In genomic region chr17:47701603-47702002, GRCh38 we compare ENCODE assay signal across 12 cellular contexts. TPM values are rescaled to one million over a fixed set of nuclear protein-coding genes. Genes with fewer than 3 reads are reported as not detected.
DNase-seq lines count a peak whose midpoint lies in the region; ATAC-seq and TF ChIP-seq lines count a peak whose summit lies in the region.
"Had no signal": no experiment of that assay in that cellular context is flagged by ENCODE, and none has a peak within 500 bp of the region (broad histone marks: within the 10 kb centered on the region; RNA-seq: fewer than 3 reads in every experiment).

No MANE protein-coding gene starts in this region.

- POLR2A ChIA-PET in activated CD8-positive, alpha-beta T cell treated with anti-CD3 and anti-CD28 coated beads for 36 hours (lab: Charles Lee), result interaction anchor here (1.0 to 18.8 kb wide), 6 partner anchors 8 to 38 kb away, joined by 4 to 493 read pairs (median 17); partner anchors contain the start of genes TBKBP1 and TBX21

- peak overlapping the region; percentile 52 for H3K4me3 Mint-ChIP-seq in stimulated activated naive CD8-positive, alpha-beta T cell treated with anti-CD3 and anti-CD28 coated beads, Interleukin-15, Interleukin-2, amounts not matched to agents 100 ng/mL and 50 ng/mL, for 24 hours
- H3K4me3 Mint-ChIP-seq in activated CD8-positive, alpha-beta T cell treated with anti-CD3 and anti-CD28 coated beads for 36 hours, result peak overlapping the region; percentile 63
- H3K4me3 Mint-ChIP-seq in Calu3 (ENCODE audit: low read depth, unreplicated experiment), result no peak overlapping the region

- no peaks in the 10 kb centered on the region for H3K9me3 Mint-ChIP-seq in stimulated activated naive CD8-positive, alpha-beta T cell treated with anti-CD3 and anti-CD28 coated beads, Interleukin-15, Interleukin-2, amounts not matched to agents 100 ng/mL and 50 ng/mL, for 24 hours
- no peaks in the 10 kb centered on the region for H3K9me3 Mint-ChIP-seq in activated CD8-positive, alpha-beta T cell treated with anti-CD3 and anti-CD28 coated beads for 36 hours
- no peaks in the 10 kb centered on the region for H3K9me3 Mint-ChIP-seq in Calu3 (ENCODE audit: low read depth, unreplicated experiment)

- peak overlapping the region; percentile 83 for H3K27ac Mint-ChIP-seq in stimulated activated naive CD8-positive, alpha-beta T cell treated with anti-CD3 and anti-CD28 coated beads, Interleukin-15, Interleukin-2, amounts not matched to agents 100 ng/mL and 50 ng/mL, for 24 hours
- H3K27ac Mint-ChIP-seq in activated CD8-positive, alpha-beta T cell treated with anti-CD3 and anti-CD28 coated beads for 36 hours, result peak overlapping the region; percentile 93
- H3K27ac Mint-ChIP-seq in Calu3 (ENCODE audit: unreplicated experiment), result no peak overlapping the region

- TF ChIP-seq CTCF in activated CD8-positive, alpha-beta T cell treated with anti-CD3 and anti-CD28 coated beads for 36 hours (IDR thresholded peaks at IDR 0.05), result no peak
- TF ChIP-seq CTCF in Calu3 (IDR thresholded peaks at IDR 0.05; ENCODE audit: unreplicated experiment), result no peak

- no peak for ATAC-seq in stimulated activated naive CD8-positive, alpha-beta T cell treated with anti-CD3 and anti-CD28 coated beads, Interleukin-15, Interleukin-2, amounts not matched to agents 100 U/mL and 50 U/mL, for 24 hours
- no peak for ATAC-seq in activated CD8-positive, alpha-beta T cell treated with anti-CD3 and anti-CD28 coated beads for 36 hours

- peaks cover 90% of the 10 kb centered on the region for H3K4me1 Mint-ChIP-seq in stimulated activated naive CD8-positive, alpha-beta T cell treated with anti-CD3 and anti-CD28 coated beads, Interleukin-15, Interleukin-2, amounts not matched to agents 100 ng/mL and 50 ng/mL, for 24 hours (ENCODE audit: low read depth)
- H3K4me1 Mint-ChIP-seq in activated CD8-positive, alpha-beta T cell treated with anti-CD3 and anti-CD28 coated beads for 36 hours (ENCODE audit: low read depth), result peaks cover 87% of the 10 kb centered on the region
- H3K4me1 Mint-ChIP-seq in Calu3 (ENCODE audit: low read depth, unreplicated experiment), result peaks cover 2% of the 10 kb centered on the region

- H3K27me3 Mint-ChIP-seq in stimulated activated naive CD8-positive, alpha-beta T cell treated with anti-CD3 and anti-CD28 coated beads, Interleukin-15, Interleukin-2, amounts not matched to agents 100 ng/mL and 50 ng/mL, for 24 hours, result no peaks in the 10 kb centered on the region
- no peaks in the 10 kb centered on the region for H3K27me3 Mint-ChIP-seq in activated CD8-positive, alpha-beta T cell treated with anti-CD3 and anti-CD28 coated beads for 36 hours
- H3K27me3 Mint-ChIP-seq in Calu3 (ENCODE audit: unreplicated experiment), result peaks cover 57% of the 10 kb centered on the region

- DNase-seq in stimulated activated naive CD8-positive, alpha-beta T cell treated with anti-CD3 and anti-CD28 coated beads, Interleukin-15, Interleukin-2, amounts not matched to agents 100 U/mL and 50 U/mL, for 24 hours, result no peak
- no peak for DNase-seq in activated CD8-positive, alpha-beta T cell treated with anti-CD3 and anti-CD28 coated beads for 36 hours
- DNase-seq in left kidney (ENCODE audit: low read depth, low spot score) (peak; percentile 61), NCI-H510A treated with DMSO at 0.1 percent for 48 hours (lab: John Stamatoyannopoulos, UW) (no peak), Calu3 (no peak), occipital lobe (lab: John Stamatoyannopoulos, UW) (no peak)
- DNase-seq: C1 segment of cervical spinal cord; NCI-H2081; SIG-M5; stimulated activated CD4-positive, alpha-beta T cell treated with anti-CD3 and anti-CD28 coated beads, Interleukin-2, amount 100 ng/mL, for 24 hours had no signal

- no TSS peak for BruUV-seq in Calu3 (replicated peaks; lab: Mats Ljungman, UMichigan)

- intact Hi-C loops in activated CD8-positive, alpha-beta T cell treated with anti-CD3 and anti-CD28 coated beads for 36 hours (cut with micrococcal nuclease), result loop anchor here (2.0 kb wide), 1 partner anchor 17 kb away; no protein-coding TSS in a partner anchor
- intact Hi-C loops in Calu3 (cut with micrococcal nuclease; ENCODE audit: unreplicated experiment), result no loop called here

- CTCF ChIA-PET in activated CD8-positive, alpha-beta T cell treated with anti-CD3 and anti-CD28 coated beads for 36 hours (lab: Charles Lee), result interaction anchor here (1.0 to 19.3 kb wide), 6 partner anchors 12 to 100 kb away, joined by 4 to 424 read pairs (median 14); partner anchors contain the start of gene TBX21
- CTCF ChIA-PET in Calu3 (lab: Charles Lee), result interaction anchor here (1.2 kb wide), 1 partner anchor 11 kb away, joined by 4 read pairs; no protein-coding TSS in a partner anchor

- peaks cover 9% of the 10 kb centered on the region for H3K36me3 Mint-ChIP-seq in stimulated activated naive CD8-positive, alpha-beta T cell treated with anti-CD3 and anti-CD28 coated beads, Interleukin-15, Interleukin-2, amounts not matched to agents 100 ng/mL and 50 ng/mL, for 24 hours (ENCODE audit: low read depth)
- H3K36me3 Mint-ChIP-seq in activated CD8-positive, alpha-beta T cell treated with anti-CD3 and anti-CD28 coated beads for 36 hours (ENCODE audit: low read depth), result peaks cover 17% of the 10 kb centered on the region
- H3K36me3 Mint-ChIP-seq in Calu3 (ENCODE audit: insufficient read depth, unreplicated experiment), result peaks cover 5% of the 10 kb centered on the region

RNA-seq across cellular contexts. Expression of gene TBKBP1, which starts 7.6 kb away (rescaled TPM):
- total RNA-seq in activated CD8-positive, alpha-beta T cell treated with anti-CD3 and anti-CD28 coated beads for 36 hours, result 10 to 100 TPM; 12.4 to 13.6 TPM
- total RNA-seq in Calu3 (2022) (6.4 and 6.5 TPM in 2 replicates), occipital lobe (11.5 TPM)

RNA-seq across cellular contexts. Expression of gene TBX21, which starts 31.4 kb away (rescaled TPM):
- total RNA-seq in activated CD8-positive, alpha-beta T cell treated with anti-CD3 and anti-CD28 coated beads for 36 hours, result 10 to 100 TPM; 53.0 to 56.9 TPM
- total RNA-seq in Calu3 (2022) (not detected in 2 replicates), occipital lobe (not detected)
- total RNA-seq: M059J had no signal

RNA-seq across cellular contexts. Expression of gene KPNB1, which starts 51.9 kb away (rescaled TPM):
- total RNA-seq in activated CD8-positive, alpha-beta T cell treated with anti-CD3 and anti-CD28 coated beads for 36 hours, result 100 to 1,000 TPM; 589 to 605 TPM
- total RNA-seq in Calu3 (2022), result 511 and 538 TPM in 2 replicates
- 163 TPM for total RNA-seq in occipital lobe

Comparison
In these comparisons a context has a peak if more than half of its experiments do, and no peak if none do; other contexts are left out.
1. RNA of gene TBX21, which starts 31.4 kb away (total RNA-seq): 53.0 to 56.9 TPM in activated CD8-positive, alpha-beta T cell treated with anti-CD3 and anti-CD28 coated beads for 36 hours; not detected in Calu3 and not detected in occipital lobe (single experiment); every median in the first group is over 10 times any median in the second.